In genomic region chr7:29359480-29360093, GRCh38 we compare ENCODE assay signal across 23 cellular contexts.
"Had no signal": no experiment of that assay in that cellular context is flagged by ENCODE, and none has a peak within 500 bp of the region (broad histone marks: within the 10 kb centered on the region; RNA-seq: fewer than 3 reads in every experiment).

No MANE protein-coding gene starts in this region.

- H3K27ac ChIP-seq: heart right ventricle, left lung, sigmoid colon, stomach, vagina had no signal

- H3K9me3 ChIP-seq: heart right ventricle, left lung, sigmoid colon, stomach, vagina had no signal

- H3K4me3 Mint-ChIP-seq: activated B cell treated with CpG ODN at 0.5 μM for 24 hours; activated CD4-positive, alpha-beta T cell treated with anti-CD3 and anti-CD28 coated beads for 36 hours; activated naive CD8-positive, alpha-beta T cell; activated T-cell treated with anti-CD3 and anti-CD28 coated beads, Interleukin-2, amount 50 U/mL, for 4 hours; effector memory CD8-positive, alpha-beta T cell; naive thymus-derived CD4-positive, alpha-beta T cell; neural crest cell; stimulated activated memory B cell treated with anti-CD40 and anti-IgM and Interleukin-4, amounts not matched to agents 10 μg/mL and 1 μg/mL and 100 μg/mL, for 72 hours had no signal

- H3K27ac Mint-ChIP-seq: activated B cell treated with CpG ODN at 0.5 μM for 24 hours; activated CD4-positive, alpha-beta T cell treated with anti-CD3 and anti-CD28 coated beads for 36 hours; activated naive CD8-positive, alpha-beta T cell; activated T-helper 2 cell treated with anti-CD3 and anti-CD28 coated beads, Interferon-gamma antibody, Interleukin-2, Interleukin-4, amounts not matched to agents 10 μg/mL and 5 μg/mL and 100 μg/mL, durations not matched to agents 14 hours and 24 hours and 36 hours; effector memory CD8-positive, alpha-beta T cell; naive thymus-derived CD4-positive, alpha-beta T cell; stimulated activated memory B cell treated with anti-CD40 and anti-IgM and Interleukin-4, amounts not matched to agents 10 μg/mL and 1 μg/mL and 100 μg/mL, for 72 hours had no signal

- H3K27me3 Mint-ChIP-seq: activated B cell treated with CpG ODN at 0.5 μM for 24 hours; activated CD4-positive, alpha-beta T cell treated with anti-CD3 and anti-CD28 coated beads for 36 hours; activated naive CD8-positive, alpha-beta T cell; effector memory CD8-positive, alpha-beta T cell; stimulated activated memory B cell treated with anti-CD40 and anti-IgM and Interleukin-4, amounts not matched to agents 10 μg/mL and 1 μg/mL and 100 μg/mL, for 72 hours had no signal

- H3K9me3 Mint-ChIP-seq: activated B cell treated with CpG ODN at 0.5 μM for 24 hours; activated T-cell treated with anti-CD3 and anti-CD28 coated beads, Interleukin-2, amount 50 U/mL, for 4 hours; activated T-helper 2 cell treated with anti-CD3 and anti-CD28 coated beads, Interferon-gamma antibody, Interleukin-2, Interleukin-4, amounts not matched to agents 10 μg/mL and 5 μg/mL and 100 μg/mL, durations not matched to agents 14 hours and 24 hours and 36 hours; effector memory CD8-positive, alpha-beta T cell; neural crest cell; stimulated activated memory B cell treated with anti-CD40 and anti-IgM and Interleukin-4, amounts not matched to agents 10 μg/mL and 1 μg/mL and 100 μg/mL, for 72 hours had no signal

- H3K4me3 ChIP-seq: heart right ventricle, left lung, lung, sigmoid colon, smooth muscle cell, stomach, vagina had no signal

- ATAC-seq: activated CD4-positive, alpha-beta T cell treated with anti-CD3 and anti-CD28 coated beads for 36 hours; activated T-cell treated with anti-CD3 and anti-CD28 coated beads, Interleukin-2, amount 50 U/mL, for 4 hours; effector memory CD8-positive, alpha-beta T cell; heart right ventricle; left lung; naive thymus-derived CD4-positive, alpha-beta T cell; stimulated activated memory B cell treated with anti-CD40 and anti-IgM and Interleukin-4, amounts not matched to agents 10 μg/mL and 1 μg/mL and 100 μg/mL, for 72 hours had no signal

- H3K36me3 Mint-ChIP-seq: activated naive CD8-positive, alpha-beta T cell; naive thymus-derived CD4-positive, alpha-beta T cell; stimulated activated memory B cell treated with anti-CD40 and anti-IgM and Interleukin-4, amounts not matched to agents 10 μg/mL and 1 μg/mL and 100 μg/mL, for 72 hours had no signal

- H3K4me1 ChIP-seq: heart right ventricle, left lung, sigmoid colon, stomach had no signal

- H3K4me1 Mint-ChIP-seq: activated B cell treated with CpG ODN at 0.5 μM for 24 hours; activated CD4-positive, alpha-beta T cell treated with anti-CD3 and anti-CD28 coated beads for 36 hours; naive thymus-derived CD4-positive, alpha-beta T cell; stimulated activated memory B cell treated with anti-CD40 and anti-IgM and Interleukin-4, amounts not matched to agents 10 μg/mL and 1 μg/mL and 100 μg/mL, for 72 hours had no signal

- H3K27me3 ChIP-seq: heart right ventricle, left lung, sigmoid colon, stomach, vagina had no signal

- H3K36me3 ChIP-seq: left lung, sigmoid colon, stomach, vagina had no signal

- DNase-seq: activated B cell treated with CpG ODN at 0.5 μM for 24 hours; activated CD4-positive, alpha-beta T cell treated with anti-CD3 and anti-CD28 coated beads for 36 hours; activated CD4-positive, alpha-beta T cell treated with anti-CD3 and anti-CD28 coated beads, Interleukin-2, amount 50 U/mL, for 4 hours; activated CD8-positive, alpha-beta memory T cell treated with anti-CD3 and anti-CD28 coated beads for 24 hours; activated CD8-positive, alpha-beta memory T cell treated with anti-CD3 and anti-CD28 coated beads, Interleukin-2, amount 50 U/mL, for 4 hours; activated naive CD4-positive, alpha-beta T cell; activated T-cell treated with anti-CD3 and anti-CD28 coated beads, Interleukin-2, amount 50 U/mL, for 4 hours; central memory CD4-positive, alpha-beta T cell; effector memory CD8-positive, alpha-beta T cell; heart right ventricle; left lung; naive thymus-derived CD4-positive, alpha-beta T cell; sigmoid colon; stimulated activated CD4-positive, alpha-beta T cell treated with anti-CD3 and anti-CD28 coated beads, Interleukin-15, amount 100 ng/mL, for 24 hours; stomach; trophoblast cell had no signal

- H3K4me2 ChIP-seq: smooth muscle cell had no signal
